ENCODE assay signal across 30 cellular contexts in the genomic region with DNA sequence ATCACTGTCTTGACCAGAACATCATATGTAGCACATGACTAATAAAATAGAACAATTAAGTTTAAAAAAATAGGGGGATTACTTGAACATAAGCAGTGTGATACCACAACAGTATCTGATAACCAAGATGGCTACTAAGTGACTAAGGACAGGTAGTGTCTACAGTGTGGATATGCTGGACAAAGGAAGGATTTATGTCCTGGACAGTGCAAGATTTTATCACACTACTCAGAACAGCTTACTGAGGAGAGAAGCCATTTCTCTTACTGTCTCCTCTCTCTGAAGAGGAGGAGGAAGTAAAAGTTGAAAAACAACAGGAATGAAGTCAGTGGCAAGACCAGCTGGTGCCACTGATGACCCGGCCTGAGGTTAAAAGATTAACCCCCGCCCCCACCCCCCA.
"Had no signal": no experiment of that assay in that cellular context is flagged by ENCODE, and none has a peak within 500 bp of the region (broad histone marks: within the 10 kb centered on the region; RNA-seq: fewer than 3 reads in every experiment).

No MANE protein-coding gene starts in this region.

- H3K4me3 ChIP-seq: esophagus muscularis mucosa, gastroesophageal sphincter, heart left ventricle, hepatocyte, left lung, mucosa of descending colon, prostate gland, right atrium auricular region, smooth muscle cell, suprapubic skin, transverse colon, vagina had no signal

- H3K27ac Mint-ChIP-seq: dendritic cell treated with granulocyte-macrophage colony-stimulating factor and Interleukin-4, amounts not matched to agents 40 ng/mL and 50 ng/mL, for 4 days; endodermal cell; mesothelial cell of epicardium; nephron; stimulated activated naive CD8-positive, alpha-beta T cell treated with anti-CD3 and anti-CD28 coated beads, Interleukin-15, amount 100 ng/mL, for 72 hours had no signal

- H3K9me3 ChIP-seq: esophagus muscularis mucosa, gastroesophageal sphincter, heart left ventricle, left lung, mucosa of descending colon, prostate gland, right atrium auricular region, suprapubic skin, transverse colon, vagina had no signal

- ATAC-seq: foreskin keratinocyte; gastroesophageal sphincter; heart left ventricle; left cardiac atrium; left lung; mucosa of descending colon; sciatic nerve; stimulated activated naive CD8-positive, alpha-beta T cell treated with anti-CD3 and anti-CD28 coated beads, Interleukin-15, amount 100 ng/mL, for 72 hours had no signal

- H3K9me3 Mint-ChIP-seq: endodermal cell had no signal

- H3K27me3 Mint-ChIP-seq: stimulated activated naive CD8-positive, alpha-beta T cell treated with anti-CD3 and anti-CD28 coated beads, Interleukin-15, amount 100 ng/mL, for 72 hours had no signal

- H3K4me2 ChIP-seq: hepatocyte, smooth muscle cell had no signal

- H3K79me2 ChIP-seq: hepatocyte had no signal

- H3K36me3 ChIP-seq: esophagus muscularis mucosa, gastroesophageal sphincter, heart left ventricle, left lung, prostate gland, right atrium auricular region, suprapubic skin, transverse colon, vagina had no signal

- DNase-seq: effector CD8-positive, alpha-beta T cell; endodermal cell; foreskin keratinocyte; heart left ventricle; kidney; left cardiac atrium; left lung; mesenchymal stem cell; mucosa of descending colon; naive B cell; nucleus accumbens; stimulated activated CD4-positive, alpha-beta T cell treated with anti-CD3 and anti-CD28 coated beads, Interleukin-12 subunit alpha, Interleukin-12 subunit beta, amount 100 ng/mL, for 4 hours; stimulated activated CD4-positive, alpha-beta T cell treated with anti-CD3 and anti-CD28 coated beads, Interleukin-1b, Interleukin-23, amount 100 ng/mL, for 48 hours; stimulated activated CD4-positive, alpha-beta T cell treated with anti-CD3 and anti-CD28 coated beads, Interleukin-4, amount 100 ng/mL, for 1 hour; stimulated activated CD8-positive, alpha-beta memory T cell treated with anti-CD3 and anti-CD28 coated beads, Interleukin-4, amount 100 ng/mL, for 48 hours; stimulated activated naive CD4-positive, alpha-beta T cell; stimulated activated naive CD8-positive, alpha-beta T cell treated with anti-CD3 and anti-CD28 coated beads, Interleukin-15, amount 100 ng/mL, for 72 hours; transverse colon had no signal

- H3K27ac ChIP-seq: esophagus muscularis mucosa, foreskin keratinocyte, gastroesophageal sphincter, heart left ventricle, hepatocyte, left lung, prostate gland, right atrium auricular region, suprapubic skin, transverse colon, vagina had no signal

- H3K27me3 ChIP-seq: esophagus muscularis mucosa, foreskin keratinocyte, gastroesophageal sphincter, hepatocyte, left lung, right atrium auricular region, suprapubic skin, transverse colon, vagina had no signal

- H3K4me1 ChIP-seq: prostate gland had no signal

- H3K4me3 Mint-ChIP-seq: dendritic cell treated with granulocyte-macrophage colony-stimulating factor and Interleukin-4, amounts not matched to agents 40 ng/mL and 50 ng/mL, for 4 days; endodermal cell; mesothelial cell of epicardium; nephron; stimulated activated naive CD8-positive, alpha-beta T cell treated with anti-CD3 and anti-CD28 coated beads, Interleukin-15, amount 100 ng/mL, for 72 hours had no signal

- H2AFZ ChIP-seq: hepatocyte had no signal
